Comparison of ENCODE assay signal across 34 cellular contexts in the genomic region with DNA sequence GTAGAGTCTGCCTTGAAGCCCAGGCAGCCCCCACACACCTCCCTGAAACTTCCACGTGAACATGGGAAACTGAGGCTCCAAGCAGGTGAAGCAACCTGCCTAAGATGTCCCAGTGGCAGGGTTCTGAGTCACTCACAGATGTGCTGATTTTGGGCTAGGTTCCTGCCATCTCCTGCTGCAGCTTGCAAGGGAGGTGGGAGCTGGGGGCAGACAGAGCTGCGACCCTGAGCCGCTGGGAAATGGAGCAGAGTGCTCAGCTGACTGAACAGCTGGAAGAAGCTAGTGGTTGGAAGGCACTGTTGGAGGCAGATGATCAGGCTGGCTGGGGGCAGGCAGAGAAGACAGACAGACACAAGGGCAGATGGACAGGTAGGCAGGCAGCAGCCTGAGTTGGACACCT. TPM values are rescaled to one million over a fixed set of nuclear protein-coding genes. Genes with fewer than 3 reads are reported as not detected.
"Had no signal": no experiment of that assay in that cellular context is flagged by ENCODE, and none has a peak within 500 bp of the region (broad histone marks: within the 10 kb centered on the region; RNA-seq: fewer than 3 reads in every experiment).

No MANE protein-coding gene starts in this region.

- H3K9ac ChIP-seq: KMS-11 had no signal

- H3K9me3 Mint-ChIP-seq: activated B cell treated with CpG ODN at 0.5 μM for 24 hours; activated CD4-positive, alpha-beta memory T cell treated with anti-CD3 and anti-CD28 coated beads for 36 hours; activated naive CD4-positive, alpha-beta T cell treated with anti-CD3 and anti-CD28 coated beads, Interleukin-2, amount 10 ng/mL, durations not matched to agents 7 days and 5 days; activated naive CD8-positive, alpha-beta T cell treated with anti-CD3 and anti-CD28 coated beads, Interleukin-2, amount 50 U/mL, for 24 hours; activated T-cell treated with anti-CD3 and anti-CD28 coated beads, Interleukin-2, amount 50 U/mL, for 4 hours; activated T-helper 1 cell treated with anti-CD3 and anti-CD28 coated beads, Interleukin-12 subunit alpha, Interleukin-12 subunit beta, Interleukin-2, Interleukin-4 antibody, amounts not matched to agents 30 ng/mL and 10 ng/mL and 1 ng/mL, durations not matched to agents 14 hours and 24 hours and 36 hours had no signal

- H3K36me3 Mint-ChIP-seq: activated CD4-positive, alpha-beta memory T cell treated with anti-CD3 and anti-CD28 coated beads for 36 hours; activated naive CD4-positive, alpha-beta T cell treated with anti-CD3 and anti-CD28 coated beads, Interleukin-2, amount 10 ng/mL, durations not matched to agents 7 days and 5 days; activated naive CD8-positive, alpha-beta T cell; brain had no signal

- H3K4me3 ChIP-seq: PC-9 had no signal

- H3K27me3 Mint-ChIP-seq: activated B cell treated with CpG ODN at 0.5 μM for 24 hours; activated naive CD8-positive, alpha-beta T cell had no signal

- DNase-seq: activated B cell treated with CpG ODN at 0.5 μM for 24 hours; activated CD4-positive, alpha-beta memory T cell treated with anti-CD3 and anti-CD28 coated beads for 36 hours; activated CD4-positive, alpha-beta T cell treated with anti-CD3 and anti-CD28 coated beads for 4 hours; activated CD4-positive, alpha-beta T cell treated with anti-CD3 and anti-CD28 coated beads, Interleukin-2, amount 50 U/mL, for 1 hour; activated CD4-positive, CD25-positive, alpha-beta regulatory T cell treated with anti-CD3 and anti-CD28 coated beads, Interleukin-2, amount 50 U/mL, for 72 hours; activated CD8-positive, alpha-beta memory T cell treated with anti-CD3 and anti-CD28 coated beads, Interleukin-2, amount 50 U/mL, for 4 hours; activated naive CD4-positive, alpha-beta T cell treated with anti-CD3 and anti-CD28 coated beads, Interleukin-2, amount 10 ng/mL, durations not matched to agents 7 days and 5 days; activated naive CD8-positive, alpha-beta T cell treated with anti-CD3 and anti-CD28 coated beads, Interleukin-2, amount 50 U/mL, for 24 hours; activated T-cell treated with anti-CD3 and anti-CD28 coated beads for 4 hours; activated T-cell treated with anti-CD3 and anti-CD28 coated beads, Interleukin-2, amount 50 U/mL, for 4 hours; anterior cingulate cortex; central memory CD4-positive, alpha-beta T cell; MM.1S; MV-4-11; NCI-H1436 treated with DMSO at 0.1 percent for 48 hours; NCI-H187; NCI-H2107; NCI-H226; NCI-H446 treated with DMSO at 0.1 percent for 48 hours; PC-9; Right ventricle myocardium superior; SW 1271; T-helper 1 cell; T-helper 2 cell; T-helper 9 cell had no signal

- ATAC-seq: activated naive CD8-positive, alpha-beta T cell treated with anti-CD3 and anti-CD28 coated beads, Interleukin-2, amount 50 U/mL, for 24 hours; activated T-cell treated with anti-CD3 and anti-CD28 coated beads, Interleukin-2, amount 50 U/mL, for 4 hours had no signal

- H3K4me2 ChIP-seq: KMS-11, PC-9 had no signal

- H3K4me3 Mint-ChIP-seq: activated B cell treated with CpG ODN at 0.5 μM for 24 hours; activated CD4-positive, alpha-beta memory T cell treated with anti-CD3 and anti-CD28 coated beads for 36 hours; activated naive CD4-positive, alpha-beta T cell treated with anti-CD3 and anti-CD28 coated beads, Interleukin-2, amount 10 ng/mL, durations not matched to agents 7 days and 5 days; activated naive CD8-positive, alpha-beta T cell; activated naive CD8-positive, alpha-beta T cell treated with anti-CD3 and anti-CD28 coated beads, Interleukin-2, amount 50 U/mL, for 24 hours; activated T-cell treated with anti-CD3 and anti-CD28 coated beads, Interleukin-2, amount 50 U/mL, for 4 hours; activated T-helper 1 cell treated with anti-CD3 and anti-CD28 coated beads, Interleukin-12 subunit alpha, Interleukin-12 subunit beta, Interleukin-2, Interleukin-4 antibody, amounts not matched to agents 30 ng/mL and 10 ng/mL and 1 ng/mL, durations not matched to agents 14 hours and 24 hours and 36 hours; brain had no signal

- H3K27ac ChIP-seq: KMS-11, PC-9, RWPE1, VCaP had no signal

- H3K27ac Mint-ChIP-seq: activated B cell treated with CpG ODN at 0.5 μM for 24 hours; activated CD4-positive, alpha-beta memory T cell treated with anti-CD3 and anti-CD28 coated beads for 36 hours; activated naive CD4-positive, alpha-beta T cell treated with anti-CD3 and anti-CD28 coated beads, Interleukin-2, amount 10 ng/mL, durations not matched to agents 7 days and 5 days; activated naive CD8-positive, alpha-beta T cell; activated naive CD8-positive, alpha-beta T cell treated with anti-CD3 and anti-CD28 coated beads, Interleukin-2, amount 50 U/mL, for 24 hours; activated T-helper 1 cell treated with anti-CD3 and anti-CD28 coated beads, Interleukin-12 subunit alpha, Interleukin-12 subunit beta, Interleukin-2, Interleukin-4 antibody, amounts not matched to agents 30 ng/mL and 10 ng/mL and 1 ng/mL, durations not matched to agents 14 hours and 24 hours and 36 hours had no signal

- H3K4me1 Mint-ChIP-seq: activated B cell treated with CpG ODN at 0.5 μM for 24 hours; activated naive CD4-positive, alpha-beta T cell treated with anti-CD3 and anti-CD28 coated beads, Interleukin-2, amount 10 ng/mL, durations not matched to agents 7 days and 5 days; activated naive CD8-positive, alpha-beta T cell treated with anti-CD3 and anti-CD28 coated beads, Interleukin-2, amount 50 U/mL, for 24 hours had no signal

- H2AFZ ChIP-seq: PC-9 had no signal

RNA-seq across cellular contexts. Expression of a gene that starts 3.6 kb away (rescaled TPM):
- total RNA-seq: activated B cell treated with CpG ODN at 0.5 μM for 24 hours; activated CD4-positive, alpha-beta memory T cell treated with anti-CD3 and anti-CD28 coated beads for 36 hours; activated T-cell treated with anti-CD3 and anti-CD28 coated beads, Interleukin-2, amount 50 U/mL, for 4 hours; activated T-helper 1 cell treated with anti-CD3 and anti-CD28 coated beads, Interleukin-12 subunit alpha, Interleukin-12 subunit beta, Interleukin-2, Interleukin-4 antibody, amounts not matched to agents 30 ng/mL and 10 ng/mL and 1 ng/mL, durations not matched to agents 14 hours and 24 hours and 36 hours; bronchial epithelial cell; LHCN-M2; OCI-LY7; PC-9 had no signal

RNA-seq across cellular contexts. Expression of a gene that starts 17.0 kb away (rescaled TPM):
- total RNA-seq: activated B cell treated with CpG ODN at 0.5 μM for 24 hours; activated CD4-positive, alpha-beta memory T cell treated with anti-CD3 and anti-CD28 coated beads for 36 hours; activated T-cell treated with anti-CD3 and anti-CD28 coated beads, Interleukin-2, amount 50 U/mL, for 4 hours; activated T-helper 1 cell treated with anti-CD3 and anti-CD28 coated beads, Interleukin-12 subunit alpha, Interleukin-12 subunit beta, Interleukin-2, Interleukin-4 antibody, amounts not matched to agents 30 ng/mL and 10 ng/mL and 1 ng/mL, durations not matched to agents 14 hours and 24 hours and 36 hours; bronchial epithelial cell; LHCN-M2; OCI-LY7; PC-9 had no signal

RNA-seq across cellular contexts. Expression of a gene that starts 22.3 kb away (rescaled TPM):
- total RNA-seq: activated B cell treated with CpG ODN at 0.5 μM for 24 hours; activated CD4-positive, alpha-beta memory T cell treated with anti-CD3 and anti-CD28 coated beads for 36 hours; activated T-cell treated with anti-CD3 and anti-CD28 coated beads, Interleukin-2, amount 50 U/mL, for 4 hours; activated T-helper 1 cell treated with anti-CD3 and anti-CD28 coated beads, Interleukin-12 subunit alpha, Interleukin-12 subunit beta, Interleukin-2, Interleukin-4 antibody, amounts not matched to agents 30 ng/mL and 10 ng/mL and 1 ng/mL, durations not matched to agents 14 hours and 24 hours and 36 hours; bronchial epithelial cell; LHCN-M2; OCI-LY7; PC-9; Right ventricle myocardium superior had no signal
